Comparison of ENCODE assay signal across 8 cellular contexts in the genomic region with DNA sequence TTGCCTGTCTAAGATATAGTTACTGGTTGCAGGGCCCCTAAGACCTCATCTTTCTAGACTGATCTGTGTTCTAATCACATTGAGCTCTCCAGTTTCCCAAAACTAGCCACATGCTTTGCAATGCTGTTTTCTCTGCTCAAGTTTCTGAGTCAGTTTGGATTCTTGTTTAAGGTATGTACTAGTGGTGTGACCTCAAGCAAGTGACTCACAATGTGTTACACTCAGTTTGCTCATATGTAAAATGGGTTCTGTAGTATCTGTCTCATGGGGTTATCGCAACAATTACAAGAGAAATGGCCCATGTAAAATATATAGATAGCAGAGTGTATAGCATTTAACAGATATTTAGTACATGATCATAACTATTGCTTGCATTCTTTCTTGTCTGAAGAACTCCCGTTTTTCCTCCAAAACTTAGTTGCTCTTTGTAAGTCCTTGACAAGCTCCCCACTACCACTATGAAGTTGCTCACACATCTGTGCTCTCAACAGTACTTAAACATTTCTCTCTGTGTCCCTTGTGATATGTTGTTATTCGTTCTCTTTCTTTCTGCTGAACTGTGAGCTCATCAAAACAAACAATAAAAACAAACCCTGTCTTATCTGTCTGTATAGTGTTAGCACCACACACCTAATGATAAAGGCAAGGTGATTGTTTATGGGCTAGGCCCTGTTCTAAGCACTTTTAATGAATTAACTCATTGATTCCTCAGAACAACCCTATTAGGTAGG.
DNase-seq lines count a peak whose midpoint lies in the region; FAIRE-seq and TF ChIP-seq lines count a peak whose summit lies in the region.

No MANE protein-coding gene starts in this region.

- H3K36me3 ChIP-seq in bronchial epithelial cell (ENCODE audit: control insufficient read depth, insufficient read depth, low read length): no peaks in the 10 kb centered on the region
- no peaks in the 10 kb centered on the region for H3K36me3 ChIP-seq in muscle layer of colon (ENCODE audit: insufficient read depth, low read length)
- no peaks in the 10 kb centered on the region for H3K36me3 ChIP-seq in MG63
- H3K36me3 ChIP-seq in hepatocyte (replicated peaks; ENCODE audit: insufficient read depth, low read depth): no peaks in the 10 kb centered on the region

- no peak overlapping the region for H3K9ac ChIP-seq in muscle layer of colon (ENCODE audit: low read length)

- 87% methylated on average over 3 of the region's 3 CpGs for WGBS in hepatocyte (ENCODE audit: low lambda C conversion rate, missing lambda C conversion rate)

- H4K20me1 ChIP-seq in hepatocyte (ENCODE audit: insufficient read depth, poor library complexity, severe bottlenecking): no peaks in the 10 kb centered on the region

- TF ChIP-seq CTCF in bronchial epithelial cell (IDR thresholded peaks at IDR 0.05; ENCODE audit: insufficient read depth, low read length, severe bottlenecking): no peak
- TF ChIP-seq CTCF in hepatocyte (IDR thresholded peaks at IDR 0.05; ENCODE audit: poor library complexity): no peak

- POLR2A ChIA-PET in activated CD4-positive, alpha-beta T cell treated with anti-CD3 and anti-CD28 coated beads, Interleukin-2, amount 10 ng/mL, durations not matched to agents 7 days and 5 days (lab: Charles Lee): no interaction called here

- H3K4me1 ChIP-seq in muscle layer of colon (ENCODE audit: insufficient read depth, low read length): peaks cover 28% of the 10 kb centered on the region
- peaks cover 16% of the 10 kb centered on the region for H3K4me1 ChIP-seq in hepatocyte (ENCODE audit: insufficient read depth)

- H3K27me3 ChIP-seq in bronchial epithelial cell (ENCODE audit: control insufficient read depth, insufficient read depth, low read length) (no peaks in the 10 kb centered on the region), muscle layer of colon (ENCODE audit: control insufficient read depth in 1 of 2, insufficient read depth in 2 of 2, low read length in 2 of 2) (no peaks in the 10 kb centered on the region), MG63 (no peaks in the 10 kb centered on the region), hepatocyte (no peaks in the 10 kb centered on the region)

- no peak overlapping the region for H2AFZ ChIP-seq in hepatocyte

- no peak overlapping the region for H3K4me2 ChIP-seq in hepatocyte

- no peaks in the 10 kb centered on the region for H3K27me3 Mint-ChIP-seq in activated CD4-positive, alpha-beta T cell treated with anti-CD3 and anti-CD28 coated beads, Interleukin-2, amount 10 ng/mL, durations not matched to agents 7 days and 5 days

- H3K4me3 ChIP-seq in bronchial epithelial cell (ENCODE audit: low read depth, low read length) (no peak overlapping the region), muscle layer of colon (ENCODE audit: low read depth in 1 of 2, low read length in 2 of 2) (no peak overlapping the region), MG63 (no peak overlapping the region), hepatocyte (no peak overlapping the region)

- H3K4me1 Mint-ChIP-seq in activated CD4-positive, alpha-beta T cell treated with anti-CD3 and anti-CD28 coated beads, Interleukin-2, amount 10 ng/mL, durations not matched to agents 7 days and 5 days: peaks cover 21% of the 10 kb centered on the region

- DNase-seq in activated CD4-positive, alpha-beta T cell treated with anti-CD3 and anti-CD28 coated beads for 48 hours: peak; percentile 10
- no peak for DNase-seq in activated CD4-positive, alpha-beta T cell treated with anti-CD3 and anti-CD28 coated beads, Interleukin-2, amount 10 ng/mL, durations not matched to agents 7 days and 5 days
- DNase-seq in NCI-H226: peak; percentile 6
- peak; percentile 87 for DNase-seq in bronchial epithelial cell (ENCODE audit: low read depth)
- DNase-seq in MG63: no peak
- DNase-seq in HUDEP-2 (lab: John Stamatoyannopoulos, UW; ENCODE audit: unreplicated experiment in 76 of 76): no peak
- DNase-seq in hepatocyte (ENCODE audit: low spot score): no peak

- no peaks in the 10 kb centered on the region for H3K36me3 Mint-ChIP-seq in activated CD4-positive, alpha-beta T cell treated with anti-CD3 and anti-CD28 coated beads, Interleukin-2, amount 10 ng/mL, durations not matched to agents 7 days and 5 days (ENCODE audit: low read depth)

- H3K79me2 ChIP-seq in hepatocyte: no peaks in the 10 kb centered on the region

- H3K27ac ChIP-seq in muscle layer of colon (ENCODE audit: low read depth, low read length) (peak overlapping the region; percentile 25), hepatocyte (no peak overlapping the region)

- no peak overlapping the region for H3K27ac Mint-ChIP-seq in activated CD4-positive, alpha-beta T cell treated with anti-CD3 and anti-CD28 coated beads, Interleukin-2, amount 10 ng/mL, durations not matched to agents 7 days and 5 days

- H3K4me3 Mint-ChIP-seq in activated CD4-positive, alpha-beta T cell treated with anti-CD3 and anti-CD28 coated beads, Interleukin-2, amount 10 ng/mL, durations not matched to agents 7 days and 5 days: no peak overlapping the region

- no peaks in the 10 kb centered on the region for H3K9me2 ChIP-seq in hepatocyte (replicated peaks; ENCODE audit: insufficient read depth)

- FAIRE-seq in bronchial epithelial cell (lab: Jason Lieb, UNC): no peak

- H3K9me3 Mint-ChIP-seq in activated CD4-positive, alpha-beta T cell treated with anti-CD3 and anti-CD28 coated beads, Interleukin-2, amount 10 ng/mL, durations not matched to agents 7 days and 5 days: no peaks in the 10 kb centered on the region

- H3K9me3 ChIP-seq in muscle layer of colon (ENCODE audit: low read length) (no peaks in the 10 kb centered on the region), MG63 (no peaks in the 10 kb centered on the region), hepatocyte (ENCODE audit: low read depth) (no peaks in the 10 kb centered on the region)

- CTCF ChIA-PET in activated CD4-positive, alpha-beta T cell treated with anti-CD3 and anti-CD28 coated beads, Interleukin-2, amount 10 ng/mL, durations not matched to agents 7 days and 5 days (lab: Charles Lee): interaction anchor here (0.6 to 1.5 kb wide), 4 partner anchors 18 to 255 kb away, joined by 3 read pairs; no protein-coding TSS in a partner anchor

Comparison
In these comparisons a context has a peak if more than half of its experiments do, and no peak if none do; other contexts are left out.
1. DNase-seq: peak in activated CD4-positive, alpha-beta T cell treated with anti-CD3 and anti-CD28 coated beads for 48 hours (single experiment), NCI-H226 (single experiment) and bronchial epithelial cell (single experiment); none in activated CD4-positive, alpha-beta T cell treated with anti-CD3 and anti-CD28 coated beads, Interleukin-2, amount 10 ng/mL, durations not matched to agents 7 days and 5 days (single experiment), MG63 (single experiment), HUDEP-2 (0 of 76) and hepatocyte (single experiment).